ENCODE assay signal across 12 cellular contexts in genomic region chr10:129870042-129870757, GRCh38.
"Had no signal": no experiment of that assay in that cellular context is flagged by ENCODE, and none has a peak within 500 bp of the region (broad histone marks: within the 10 kb centered on the region; RNA-seq: fewer than 3 reads in every experiment).

No MANE protein-coding gene starts in this region.

- ATAC-seq: activated CD4-positive, CD25-positive, alpha-beta regulatory T cell treated with anti-CD3 and anti-CD28 coated beads, Interleukin-2, amount 50 U/mL, for 24 hours; activated naive CD8-positive, alpha-beta T cell treated with anti-CD3 and anti-CD28 coated beads, Interleukin-2, amount 50 U/mL, for 24 hours; stimulated activated effector memory CD8-positive, alpha-beta T cell treated with anti-CD3 and anti-CD28 coated beads, Interleukin-12 subunit alpha, Interleukin-12 subunit beta, amount 100 ng/mL, for 72 hours had no signal

- H3K27ac ChIP-seq: neutrophil, parathyroid adenoma, thyroid gland had no signal

- H3K27ac Mint-ChIP-seq: activated naive CD4-positive, alpha-beta T cell treated with anti-CD3 and anti-CD28 coated beads for 36 hours; activated naive CD8-positive, alpha-beta T cell treated with anti-CD3 and anti-CD28 coated beads, Interleukin-2, amount 50 U/mL, for 24 hours; activated T-helper 2 cell treated with anti-CD3 and anti-CD28 coated beads, Interferon-gamma antibody, Interleukin-2, Interleukin-4, amounts not matched to agents 10 μg/mL and 5 μg/mL and 100 μg/mL, durations not matched to agents 14 hours and 24 hours and 36 hours; stimulated activated effector memory CD8-positive, alpha-beta T cell treated with anti-CD3 and anti-CD28 coated beads, Interleukin-12 subunit alpha, Interleukin-12 subunit beta, amount 100 ng/mL, for 72 hours had no signal

- H3K4me3 ChIP-seq: thyroid gland had no signal

- H3K27me3 Mint-ChIP-seq: activated naive CD8-positive, alpha-beta T cell treated with anti-CD3 and anti-CD28 coated beads, Interleukin-2, amount 50 U/mL, for 24 hours had no signal

- H3K4me1 ChIP-seq: parathyroid adenoma, thyroid gland had no signal

- H3K4me3 Mint-ChIP-seq: activated naive CD4-positive, alpha-beta T cell treated with anti-CD3 and anti-CD28 coated beads for 36 hours; activated naive CD8-positive, alpha-beta T cell treated with anti-CD3 and anti-CD28 coated beads, Interleukin-2, amount 50 U/mL, for 24 hours; naive B cell; stimulated activated effector memory CD8-positive, alpha-beta T cell treated with anti-CD3 and anti-CD28 coated beads, Interleukin-12 subunit alpha, Interleukin-12 subunit beta, amount 100 ng/mL, for 72 hours had no signal

- H3K9me3 Mint-ChIP-seq: activated naive CD4-positive, alpha-beta T cell treated with anti-CD3 and anti-CD28 coated beads for 36 hours; activated naive CD8-positive, alpha-beta T cell treated with anti-CD3 and anti-CD28 coated beads, Interleukin-2, amount 50 U/mL, for 24 hours; activated T-helper 2 cell treated with anti-CD3 and anti-CD28 coated beads, Interferon-gamma antibody, Interleukin-2, Interleukin-4, amounts not matched to agents 10 μg/mL and 5 μg/mL and 100 μg/mL, durations not matched to agents 14 hours and 24 hours and 36 hours; naive B cell; stimulated activated effector memory CD8-positive, alpha-beta T cell treated with anti-CD3 and anti-CD28 coated beads, Interleukin-12 subunit alpha, Interleukin-12 subunit beta, amount 100 ng/mL, for 72 hours had no signal

- H3K9me3 ChIP-seq: neutrophil, thyroid gland had no signal

- H3K36me3 Mint-ChIP-seq: naive B cell; stimulated activated effector memory CD8-positive, alpha-beta T cell treated with anti-CD3 and anti-CD28 coated beads, Interleukin-12 subunit alpha, Interleukin-12 subunit beta, amount 100 ng/mL, for 72 hours had no signal

- H3K36me3 ChIP-seq: neutrophil, thyroid gland had no signal

- DNase-seq: activated CD4-positive, alpha-beta T cell treated with anti-CD3 and anti-CD28 coated beads, Interleukin-2, amount 50 U/mL, for 4 hours; activated naive CD4-positive, alpha-beta T cell treated with anti-CD3 and anti-CD28 coated beads for 36 hours; activated naive CD8-positive, alpha-beta T cell treated with anti-CD3 and anti-CD28 coated beads, Interleukin-2, amount 50 U/mL, for 24 hours; dermis blood vessel endothelial cell; left colon; naive B cell; thyroid gland had no signal

- H3K27me3 ChIP-seq: neutrophil, thyroid gland had no signal

- H3K4me1 Mint-ChIP-seq: stimulated activated effector memory CD8-positive, alpha-beta T cell treated with anti-CD3 and anti-CD28 coated beads, Interleukin-12 subunit alpha, Interleukin-12 subunit beta, amount 100 ng/mL, for 72 hours had no signal
